23 cellular contexts compared by ENCODE assay signal in genomic region chr16:10834130-10834529, GRCh38. TPM values are rescaled to one million over a fixed set of nuclear protein-coding genes. Genes with fewer than 3 reads are reported as not detected.
DNase-seq lines count a peak whose midpoint lies in the region; ATAC-seq and FAIRE-seq lines count a peak whose summit lies in the region.
"Had no signal": no experiment of that assay in that cellular context is flagged by ENCODE, and none has a peak within 500 bp of the region (broad histone marks: within the 10 kb centered on the region; RNA-seq: fewer than 3 reads in every experiment).

No MANE protein-coding gene starts in this region.

- no peak overlapping the region for H3K4me3 ChIP-seq in small intestine (ENCODE audit: low read depth in 1 of 2, low read length in 2 of 2)
- H3K4me3 ChIP-seq: K562, SJCRH30 had no signal

- H3K27ac ChIP-seq in small intestine (ENCODE audit: low read depth in 1 of 2, low read length in 1 of 2), result peak overlapping the region in 1 of 2 donors; percentile 57
- H3K27ac ChIP-seq: SJCRH30 had no signal

- no peaks in the 10 kb centered on the region for H3K4me1 ChIP-seq in small intestine (ENCODE audit: control insufficient read depth in 2 of 2, insufficient read depth in 1 of 2, low read depth in 1 of 2, low read length in 1 of 2)

- H3K27me3 Mint-ChIP-seq in activated T-helper 2 cell treated with anti-CD3 and anti-CD28 coated beads, Interferon-gamma antibody, Interleukin-2, Interleukin-4, amounts not matched to agents 10 μg/mL and 5 μg/mL and 100 μg/mL, durations not matched to agents 14 hours and 24 hours and 36 hours (ENCODE audit: low read depth), result peaks cover 22% of the 10 kb centered on the region

- no peaks in the 10 kb centered on the region for H3K9me3 Mint-ChIP-seq in activated T-helper 2 cell treated with anti-CD3 and anti-CD28 coated beads, Interferon-gamma antibody, Interleukin-2, Interleukin-4, amounts not matched to agents 10 μg/mL and 5 μg/mL and 100 μg/mL, durations not matched to agents 14 hours and 24 hours and 36 hours

- H3K36me3 ChIP-seq in small intestine (ENCODE audit: control insufficient read depth in 2 of 2, insufficient read depth in 2 of 2, low read length in 2 of 2), result no peaks in the 10 kb centered on the region
- H3K36me3 ChIP-seq: SJCRH30 had no signal

- intact Hi-C loops in Right ventricle myocardium inferior (cut with DNase I), result no loop called here
- intact Hi-C loops in cardiac septum (cut with DNase I), result no loop called here
- intact Hi-C loops in activated T-helper 2 cell treated with anti-CD3 and anti-CD28 coated beads, Interferon-gamma antibody, Interleukin-2, Interleukin-4, amounts not matched to agents 10 μg/mL and 5 μg/mL and 100 μg/mL, durations not matched to agents 14 hours and 24 hours and 36 hours (cut with micrococcal nuclease), result no loop called here

- H3K27me3 ChIP-seq in small intestine (ENCODE audit: control insufficient read depth in 2 of 2, insufficient read depth in 2 of 2, low read length in 2 of 2), result no peaks in the 10 kb centered on the region
- H3K27me3 ChIP-seq: SJCRH30 had no signal

- ATAC-seq in Right ventricle myocardium inferior (no peak), left lobe of liver (peak; percentile 60), GM19324 (IDR thresholded peaks at IDR 0.05; ENCODE audit: low FRiP score, unreplicated experiment) (no peak), GM18909 (IDR thresholded peaks at IDR 0.05; ENCODE audit: poor library complexity, unreplicated experiment) (no peak)
- ATAC-seq: K562, Panc1 had no signal

- DNase-seq in Right ventricle myocardium inferior (ENCODE audit: missing footprints) (peak; percentile 61), cardiac septum (ENCODE audit: low spot score) (no peak), left lobe of liver (ENCODE audit: low spot score) (peak; percentile 50), small intestine (peak; percentile 93), urothelium cell line (ENCODE audit: low spot score) (no peak)
- no peak for DNase-seq in activated T-helper 2 cell treated with anti-CD3 and anti-CD28 coated beads, Interferon-gamma antibody, Interleukin-2, Interleukin-4, amounts not matched to agents 10 μg/mL and 5 μg/mL and 100 μg/mL, durations not matched to agents 14 hours and 24 hours and 36 hours (ENCODE audit: low spot score)
- DNase-seq: NCI-H1092, NCI-H1436, NCI-H187 treated with DMSO at 0.1 percent for 48 hours, NCI-H2107, NCI-H510A, NCI-H748 treated with DMSO at 0.1 percent for 48 hours, SJCRH30 had no signal

- no peak overlapping the region for H3K4me3 Mint-ChIP-seq in activated T-helper 2 cell treated with anti-CD3 and anti-CD28 coated beads, Interferon-gamma antibody, Interleukin-2, Interleukin-4, amounts not matched to agents 10 μg/mL and 5 μg/mL and 100 μg/mL, durations not matched to agents 14 hours and 24 hours and 36 hours (ENCODE audit: low read depth)
- H3K4me3 Mint-ChIP-seq: CD14-positive monocyte had no signal

- H3K36me3 Mint-ChIP-seq in activated T-helper 2 cell treated with anti-CD3 and anti-CD28 coated beads, Interferon-gamma antibody, Interleukin-2, Interleukin-4, amounts not matched to agents 10 μg/mL and 5 μg/mL and 100 μg/mL, durations not matched to agents 14 hours and 24 hours and 36 hours (ENCODE audit: low read depth), result no peaks in the 10 kb centered on the region
- H3K36me3 Mint-ChIP-seq: CD14-positive monocyte had no signal

- no peaks in the 10 kb centered on the region for H3K9me3 ChIP-seq in small intestine (ENCODE audit: control insufficient read depth, low read depth)
- H3K9me3 ChIP-seq: SJCRH30 had no signal

- no peak overlapping the region for H3K27ac Mint-ChIP-seq in activated T-helper 2 cell treated with anti-CD3 and anti-CD28 coated beads, Interferon-gamma antibody, Interleukin-2, Interleukin-4, amounts not matched to agents 10 μg/mL and 5 μg/mL and 100 μg/mL, durations not matched to agents 14 hours and 24 hours and 36 hours

- WGBS in small intestine, 3 donors, result 29 to 64% (median 40%) methylated on average over 10 of the region's 10 CpGs

- no peaks in the 10 kb centered on the region for H3K4me1 Mint-ChIP-seq in activated T-helper 2 cell treated with anti-CD3 and anti-CD28 coated beads, Interferon-gamma antibody, Interleukin-2, Interleukin-4, amounts not matched to agents 10 μg/mL and 5 μg/mL and 100 μg/mL, durations not matched to agents 14 hours and 24 hours and 36 hours (ENCODE audit: low read depth)

- FAIRE-seq in small intestine (lab: Jason Lieb, UNC) (no peak), urothelium cell line (lab: Jason Lieb, UNC) (peak; percentile 32)
- FAIRE-seq: G401.6, GM19239, K562 had no signal

RNA-seq across cellular contexts. Expression of gene TVP23A, which starts 15.5 kb away (rescaled TPM):
- total RNA-seq in Right ventricle myocardium inferior, result 0.41 TPM
- total RNA-seq in cardiac septum, result 0.13 TPM
- not detected for total RNA-seq in left lobe of liver
- under 1 TPM in 1 of 3 donors, not detected in 2; 0.73 TPM for polyA plus RNA-seq in small intestine
- 0.05 TPM in 1 of 2 replicates, not detected in the other for total RNA-seq in activated T-helper 2 cell treated with anti-CD3 and anti-CD28 coated beads, Interferon-gamma antibody, Interleukin-2, Interleukin-4, amounts not matched to agents 10 μg/mL and 5 μg/mL and 100 μg/mL, durations not matched to agents 14 hours and 24 hours and 36 hours
- total RNA-seq: A172, Daoy, H4, SJCRH30 had no signal

RNA-seq across cellular contexts. Expression of gene CIITA, which starts 42.9 kb away (rescaled TPM):
- total RNA-seq in Right ventricle myocardium inferior (11.0 TPM), cardiac septum (7.2 TPM), left lobe of liver (1.7 TPM)
- 10 to 100 TPM in 2 of 3 donors, 1 to 10 TPM in 1; 9.2 to 11.7 (median 11.6) TPM for polyA plus RNA-seq in small intestine
- 8.6 and 9.3 TPM in 2 replicates for total RNA-seq in activated T-helper 2 cell treated with anti-CD3 and anti-CD28 coated beads, Interferon-gamma antibody, Interleukin-2, Interleukin-4, amounts not matched to agents 10 μg/mL and 5 μg/mL and 100 μg/mL, durations not matched to agents 14 hours and 24 hours and 36 hours
- total RNA-seq: Daoy had no signal

Comparison
In these comparisons a context has a peak if more than half of its experiments do, and no peak if none do; other contexts are left out.
1. DNase-seq: peak in Right ventricle myocardium inferior (single experiment), left lobe of liver (single experiment) and small intestine (single experiment); none in cardiac septum (single experiment), urothelium cell line (single experiment) and activated T-helper 2 cell treated with anti-CD3 and anti-CD28 coated beads, Interferon-gamma antibody, Interleukin-2, Interleukin-4, amounts not matched to agents 10 μg/mL and 5 μg/mL and 100 μg/mL, durations not matched to agents 14 hours and 24 hours and 36 hours (single experiment).